ENCODE assay signal across 1 cellular context in genomic region chr22:20319041-20319744, GRCh38.
TF ChIP-seq lines count a peak whose summit lies in the region.

No MANE protein-coding gene starts in this region.

TF ChIP-seq in GM12878, 131 proteins besides CTCF, POLR2A, EP300 and RAD21:
- no peak for TF ChIP-seq NFYA (IDR thresholded peaks at IDR 0.05; ENCODE audit: borderline replicate concordance, low read depth, low read length)
- TF ChIP-seq EED (IDR thresholded peaks at IDR 0.05; ENCODE audit: low read depth), result 0 out of 2 replicates have a peak, but pooled peaks have one; percentile 2
- no peak for TF ChIP-seq WRNIP1 (IDR thresholded peaks at IDR 0.05; ENCODE audit: borderline replicate concordance, low read depth, low read length)
- no peak for TF ChIP-seq TCF3 (IDR thresholded peaks at IDR 0.05; ENCODE audit: borderline replicate concordance, insufficient read depth, low read depth, low read length)
- TF ChIP-seq DPF2 (IDR thresholded peaks at IDR 0.05), result no peak
- TF ChIP-seq PKNOX1 (IDR thresholded peaks at IDR 0.05), result no peak
- TF ChIP-seq PRDM15 (CRISPR knock-in tag; IDR thresholded peaks at IDR 0.05), result no peak
- TF ChIP-seq RELB (IDR thresholded peaks at IDR 0.05; ENCODE audit: low read depth), result no peak
- no peak for TF ChIP-seq USF1 (IDR thresholded peaks at IDR 0.05; ENCODE audit: borderline replicate concordance, extremely low read length, insufficient read depth, low read depth, low read length)
